18 cellular contexts compared by ENCODE assay signal in the genomic region with DNA sequence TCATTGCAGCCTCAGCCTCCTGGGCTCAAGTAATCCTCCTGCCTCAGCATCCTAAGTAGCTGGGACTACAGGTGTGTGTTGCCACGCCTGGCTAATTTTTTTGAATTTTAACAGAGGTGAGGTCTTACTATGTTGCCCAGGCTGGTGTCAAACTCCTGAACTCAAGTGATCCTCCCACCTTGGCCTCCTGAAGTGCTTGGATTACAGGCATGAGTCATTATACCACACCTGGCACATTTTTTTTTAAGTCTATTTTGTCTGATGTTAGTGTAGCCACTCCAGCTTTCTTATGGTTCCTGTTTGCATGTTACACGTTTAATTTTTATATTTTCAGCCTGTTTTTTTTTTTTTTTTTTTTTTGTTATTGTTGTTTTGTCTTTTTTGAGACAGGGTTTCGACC.
"Had no signal": no experiment of that assay in that cellular context is flagged by ENCODE, and none has a peak within 500 bp of the region (broad histone marks: within the 10 kb centered on the region; RNA-seq: fewer than 3 reads in every experiment).

No MANE protein-coding gene starts in this region.

- H3K9me3 ChIP-seq: gastrocnemius medialis, lower lobe of right lung had no signal

- H3K36me3 ChIP-seq: brain microvascular endothelial cell, gastrocnemius medialis, neural progenitor cell had no signal

- H3K27ac Mint-ChIP-seq: activated CD4-positive, alpha-beta T cell treated with anti-CD3 and anti-CD28 coated beads, Interleukin-2, amount 10 ng/mL, durations not matched to agents 24 days and 14 days; activated CD8-positive, alpha-beta T cell treated with anti-CD3 and anti-CD28 coated beads, Interleukin-2, amount 10 ng/mL, durations not matched to agents 7 days and 5 days; activated naive CD8-positive, alpha-beta T cell treated with anti-CD3 and anti-CD28 coated beads, Interleukin-2, amount 10 ng/mL, durations not matched to agents 7 days and 5 days; activated T-helper 1 cell treated with anti-CD3 and anti-CD28 coated beads, Interleukin-12 subunit alpha, Interleukin-12 subunit beta, Interleukin-2, Interleukin-4 antibody, amounts not matched to agents 30 ng/mL and 10 ng/mL and 1 ng/mL, durations not matched to agents 14 hours and 24 hours and 36 hours; dendritic cell treated with granulocyte-macrophage colony-stimulating factor and Interleukin-4, amounts not matched to agents 40 ng/mL and 50 ng/mL, for 4 days; neural progenitor cell; stimulated activated effector memory CD8-positive, alpha-beta T cell treated with anti-CD3 and anti-CD28 coated beads, Interleukin-12 subunit alpha, Interleukin-12 subunit beta, amount 100 ng/mL, for 72 hours had no signal

- H3K4me1 Mint-ChIP-seq: activated naive CD8-positive, alpha-beta T cell treated with anti-CD3 and anti-CD28 coated beads, Interleukin-2, amount 10 ng/mL, durations not matched to agents 7 days and 5 days had no signal

- H3K4me3 Mint-ChIP-seq: activated CD4-positive, alpha-beta T cell treated with anti-CD3 and anti-CD28 coated beads, Interleukin-2, amount 10 ng/mL, durations not matched to agents 24 days and 14 days; activated CD8-positive, alpha-beta T cell treated with anti-CD3 and anti-CD28 coated beads, Interleukin-2, amount 10 ng/mL, durations not matched to agents 7 days and 5 days; activated naive CD8-positive, alpha-beta T cell treated with anti-CD3 and anti-CD28 coated beads, Interleukin-2, amount 10 ng/mL, durations not matched to agents 7 days and 5 days; activated T-helper 1 cell treated with anti-CD3 and anti-CD28 coated beads, Interleukin-12 subunit alpha, Interleukin-12 subunit beta, Interleukin-2, Interleukin-4 antibody, amounts not matched to agents 30 ng/mL and 10 ng/mL and 1 ng/mL, durations not matched to agents 14 hours and 24 hours and 36 hours; dendritic cell treated with granulocyte-macrophage colony-stimulating factor and Interleukin-4, amounts not matched to agents 40 ng/mL and 50 ng/mL, for 4 days; neural progenitor cell; stimulated activated effector memory CD8-positive, alpha-beta T cell treated with anti-CD3 and anti-CD28 coated beads, Interleukin-12 subunit alpha, Interleukin-12 subunit beta, amount 100 ng/mL, for 72 hours had no signal

- H3K27me3 Mint-ChIP-seq: activated CD4-positive, alpha-beta T cell treated with anti-CD3 and anti-CD28 coated beads, Interleukin-2, amount 10 ng/mL, durations not matched to agents 24 days and 14 days; activated naive CD8-positive, alpha-beta T cell treated with anti-CD3 and anti-CD28 coated beads, Interleukin-2, amount 10 ng/mL, durations not matched to agents 7 days and 5 days; dendritic cell treated with granulocyte-macrophage colony-stimulating factor and Interleukin-4, amounts not matched to agents 40 ng/mL and 50 ng/mL, for 4 days had no signal

- H2AFZ ChIP-seq: neural progenitor cell had no signal

- ATAC-seq: activated CD8-positive, alpha-beta T cell treated with anti-CD3 and anti-CD28 coated beads, Interleukin-2, amount 10 ng/mL, durations not matched to agents 7 days and 5 days; gastrocnemius medialis; heart right ventricle; left cardiac atrium; stimulated activated effector memory CD8-positive, alpha-beta T cell treated with anti-CD3 and anti-CD28 coated beads, Interleukin-12 subunit alpha, Interleukin-12 subunit beta, amount 100 ng/mL, for 72 hours had no signal

- H3K27me3 ChIP-seq: brain microvascular endothelial cell, gastrocnemius medialis, heart right ventricle, neural progenitor cell had no signal

- H3K27ac ChIP-seq: brain microvascular endothelial cell, gastrocnemius medialis, heart right ventricle, lower lobe of right lung, neural progenitor cell had no signal

- H3K9me3 Mint-ChIP-seq: activated CD4-positive, alpha-beta T cell treated with anti-CD3 and anti-CD28 coated beads, Interleukin-2, amount 10 ng/mL, durations not matched to agents 24 days and 14 days; activated T-helper 1 cell treated with anti-CD3 and anti-CD28 coated beads, Interleukin-12 subunit alpha, Interleukin-12 subunit beta, Interleukin-2, Interleukin-4 antibody, amounts not matched to agents 30 ng/mL and 10 ng/mL and 1 ng/mL, durations not matched to agents 14 hours and 24 hours and 36 hours; dendritic cell treated with granulocyte-macrophage colony-stimulating factor and Interleukin-4, amounts not matched to agents 40 ng/mL and 50 ng/mL, for 4 days had no signal

- H3K9ac ChIP-seq: neural progenitor cell had no signal

- H3K4me3 ChIP-seq: gastrocnemius medialis, heart right ventricle, lower lobe of right lung, neural progenitor cell had no signal

- DNase-seq: activated CD4-positive, alpha-beta T cell treated with anti-CD3 and anti-CD28 coated beads, Interleukin-2, amount 10 ng/mL, durations not matched to agents 24 days and 14 days; activated CD4-positive, CD25-positive, alpha-beta regulatory T cell; activated CD8-positive, alpha-beta T cell treated with anti-CD3 and anti-CD28 coated beads, Interleukin-2, amount 10 ng/mL, durations not matched to agents 7 days and 5 days; activated naive CD8-positive, alpha-beta T cell treated with anti-CD3 and anti-CD28 coated beads, Interleukin-2, amount 10 ng/mL, durations not matched to agents 7 days and 5 days; anterior cingulate cortex; brain microvascular endothelial cell; effector memory CD4-positive, alpha-beta T cell; gastrocnemius medialis; heart right ventricle; left cardiac atrium; lower lobe of right lung; midbrain; stimulated activated CD4-positive, alpha-beta T cell treated with anti-CD3 and anti-CD28 coated beads, Interleukin-12 subunit alpha, Interleukin-12 subunit beta, amount 100 ng/mL, for 4 hours; T-helper 2 cell had no signal
